15 cellular contexts compared by ENCODE assay signal in the genomic region with DNA sequence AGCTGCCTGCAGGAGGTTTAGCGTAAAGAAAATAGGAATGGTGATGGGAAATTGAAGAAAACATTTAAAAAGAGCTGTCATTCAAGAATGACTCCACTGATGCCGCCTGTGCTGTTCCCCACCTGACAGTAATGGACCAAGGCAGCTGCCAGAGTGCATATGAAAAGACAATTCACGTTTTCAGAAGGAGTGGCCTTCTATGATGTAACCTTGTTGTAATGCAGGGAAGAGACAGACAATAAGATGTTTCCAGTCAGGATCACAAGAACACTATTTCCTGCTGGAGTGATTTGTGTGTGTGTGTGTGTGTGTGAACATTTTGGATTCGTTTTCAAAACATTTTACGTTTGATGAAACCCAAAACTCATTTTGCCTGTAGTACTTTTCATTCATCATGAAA.
A peak's percentile ranks its signal among the peaks of the same experiment; 100 is the strongest.
DNase-seq lines count a peak whose midpoint lies in the region; ATAC-seq and TF ChIP-seq lines count a peak whose summit lies in the region.
"Had no signal": no experiment of that assay in that cellular context is flagged by ENCODE, and none has a peak within 500 bp of the region (broad histone marks: within the 10 kb centered on the region; RNA-seq: fewer than 3 reads in every experiment).

No MANE protein-coding gene starts in this region.

- no peak for ATAC-seq in activated T-cell treated with anti-CD3 and anti-CD28 coated beads, Interleukin-2, amount 50 U/mL, for 4 hours
- no peak for ATAC-seq in left lobe of liver
- ATAC-seq: stimulated activated memory B cell treated with anti-CD40 and anti-IgM and Interleukin-4, amounts not matched to agents 10 μg/mL and 1 μg/mL and 100 μg/mL, for 72 hours had no signal

- H3K27me3 Mint-ChIP-seq in glutamatergic neuron (ENCODE audit: unreplicated experiment): peaks cover 1% of the 10 kb centered on the region
- no peaks in the 10 kb centered on the region for H3K27me3 Mint-ChIP-seq in activated T-cell treated with anti-CD3 and anti-CD28 coated beads, Interleukin-2, amount 50 U/mL, for 4 hours (ENCODE audit: low read depth)
- H3K27me3 Mint-ChIP-seq: dendritic cell treated with granulocyte-macrophage colony-stimulating factor and Interleukin-4, amounts not matched to agents 40 ng/mL and 50 ng/mL, for 4 days; naive B cell; stimulated activated memory B cell treated with anti-CD40 and anti-IgM and Interleukin-4, amounts not matched to agents 10 μg/mL and 1 μg/mL and 100 μg/mL, for 72 hours had no signal

- H3K9me3 Mint-ChIP-seq in glutamatergic neuron (ENCODE audit: unreplicated experiment): no peaks in the 10 kb centered on the region
- peaks cover 2% of the 10 kb centered on the region for H3K9me3 Mint-ChIP-seq in activated T-cell treated with anti-CD3 and anti-CD28 coated beads, Interleukin-2, amount 50 U/mL, for 4 hours

- TF ChIP-seq CTCF in AG10803 (conservative IDR thresholded peaks at IDR 0.05; ENCODE audit: low read length) (no peak), glutamatergic neuron (IDR thresholded peaks at IDR 0.05; ENCODE audit: partially characterized antibody, unreplicated experiment) (no peak)

- peaks cover 12% of the 10 kb centered on the region for H3K4me1 Mint-ChIP-seq in glutamatergic neuron (ENCODE audit: low read depth, unreplicated experiment)
- H3K4me1 Mint-ChIP-seq in activated T-cell treated with anti-CD3 and anti-CD28 coated beads, Interleukin-2, amount 50 U/mL, for 4 hours (ENCODE audit: low read depth): peaks cover 51% of the 10 kb centered on the region
- H3K4me1 Mint-ChIP-seq: naive B cell; stimulated activated memory B cell treated with anti-CD40 and anti-IgM and Interleukin-4, amounts not matched to agents 10 μg/mL and 1 μg/mL and 100 μg/mL, for 72 hours had no signal

- H3K4me3 Mint-ChIP-seq in glutamatergic neuron (ENCODE audit: unreplicated experiment): no peak overlapping the region
- no peak overlapping the region for H3K4me3 Mint-ChIP-seq in activated T-cell treated with anti-CD3 and anti-CD28 coated beads, Interleukin-2, amount 50 U/mL, for 4 hours
- H3K4me3 Mint-ChIP-seq: dendritic cell treated with granulocyte-macrophage colony-stimulating factor and Interleukin-4, amounts not matched to agents 40 ng/mL and 50 ng/mL, for 4 days; naive B cell; stimulated activated memory B cell treated with anti-CD40 and anti-IgM and Interleukin-4, amounts not matched to agents 10 μg/mL and 1 μg/mL and 100 μg/mL, for 72 hours had no signal

- DNase-seq in AG10803 (ENCODE audit: low read depth) (peak; percentile 74), HS-5 (ENCODE audit: low read depth) (peak; percentile 5), amniotic epithelial cell (ENCODE audit: low read depth) (peak; percentile 59), glutamatergic neuron (no peak), ecto neural progenitor cell (ENCODE audit: low spot score) (no peak), left lobe of liver (ENCODE audit: low spot score) (no peak), COLO829 (ENCODE audit: low spot score) (no peak)
- DNase-seq in activated T-cell treated with anti-CD3 and anti-CD28 coated beads, Interleukin-2, amount 50 U/mL, for 4 hours: no peak
- DNase-seq: activated T-cell treated with anti-CD3 and anti-CD28 coated beads, Interleukin-2, amount 50 U/mL, for 48 hours; naive B cell; PC-9; stimulated activated CD4-positive, alpha-beta T cell treated with anti-CD3 and anti-CD28 coated beads, Interleukin-15, amount 100 ng/mL, for 24 hours had no signal

- H3K36me3 Mint-ChIP-seq in glutamatergic neuron (ENCODE audit: unreplicated experiment): peaks cover 3% of the 10 kb centered on the region
- H3K36me3 Mint-ChIP-seq in activated T-cell treated with anti-CD3 and anti-CD28 coated beads, Interleukin-2, amount 50 U/mL, for 4 hours (ENCODE audit: insufficient read depth): peaks cover 2% of the 10 kb centered on the region

- peak overlapping the region; percentile 83 for H3K27ac Mint-ChIP-seq in glutamatergic neuron (ENCODE audit: unreplicated experiment)
- H3K27ac Mint-ChIP-seq: dendritic cell treated with granulocyte-macrophage colony-stimulating factor and Interleukin-4, amounts not matched to agents 40 ng/mL and 50 ng/mL, for 4 days; naive B cell; stimulated activated memory B cell treated with anti-CD40 and anti-IgM and Interleukin-4, amounts not matched to agents 10 μg/mL and 1 μg/mL and 100 μg/mL, for 72 hours had no signal

- no peak overlapping the region for H3K4me3 ChIP-seq in AG10803 (ENCODE audit: low read length)
- H3K4me3 ChIP-seq: BLaER1 treated with 17β-estradiol and CSF1 and Interleukin-3, amounts not matched to agents 10 nM and 100 nM; PC-9 had no signal

Comparison
In these comparisons a context has a peak if more than half of its experiments do, and no peak if none do; other contexts are left out.
1. DNase-seq: peak in AG10803 (single experiment), HS-5 (single experiment) and amniotic epithelial cell (single experiment); none in glutamatergic neuron (single experiment), ecto neural progenitor cell (single experiment), activated T-cell treated with anti-CD3 and anti-CD28 coated beads, Interleukin-2, amount 50 U/mL, for 4 hours (single experiment), left lobe of liver (single experiment) and COLO829 (single experiment).